Comparison of ENCODE assay signal across 7 cellular contexts in the genomic region with DNA sequence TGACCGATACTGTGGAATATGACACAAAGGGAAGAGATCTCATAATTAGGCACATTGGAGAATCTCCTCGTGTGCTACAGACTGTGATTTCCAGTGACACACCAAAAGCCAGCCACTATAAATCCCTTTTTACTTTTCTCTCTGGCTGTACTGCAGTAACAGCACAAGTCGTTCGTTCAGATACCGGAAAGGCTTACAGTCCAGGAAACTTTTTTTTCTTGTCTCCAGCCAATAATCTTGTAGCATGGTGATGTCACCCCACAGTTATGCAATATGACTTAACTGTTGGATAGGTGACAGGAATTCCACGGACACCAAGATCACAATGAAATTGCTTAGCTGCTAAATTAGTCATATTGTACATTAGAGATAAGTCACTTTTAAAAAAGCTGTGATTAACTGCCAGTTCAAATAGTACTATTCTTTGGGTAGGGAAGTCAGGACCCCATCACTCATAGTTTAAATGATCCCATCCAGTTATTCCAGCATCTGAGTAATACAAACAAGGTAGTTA. TPM values are rescaled to one million over a fixed set of nuclear protein-coding genes. Genes with fewer than 3 reads are reported as not detected.
DNase-seq lines count a peak whose midpoint lies in the region; ATAC-seq, FAIRE-seq and TF ChIP-seq lines count a peak whose summit lies in the region.

No MANE protein-coding gene starts in this region.

- ATAC-seq in GM19023 (IDR thresholded peaks at IDR 0.05; ENCODE audit: unreplicated experiment), result no peak

- H3K27me3 ChIP-seq in testis, result no peaks in the 10 kb centered on the region

- H3K4me3 ChIP-seq in kidney (ENCODE audit: low read length in 2 of 2) (peak overlapping the region; percentile 64 to 87), testis (no peak overlapping the region)

- H3K4me1 ChIP-seq in kidney (ENCODE audit: control insufficient read depth in 1 of 2, insufficient read depth in 1 of 2, low read depth in 1 of 2, low read length in 2 of 2) (peaks cover 0 to 3% of the 10 kb centered on the region in 2 donors), testis (no peaks in the 10 kb centered on the region)

- WGBS in testis, 2 donors, result 24 to 45% methylated on average over 6 of the region's 6 CpGs

- H3K36me3 ChIP-seq in kidney (ENCODE audit: control insufficient read depth in 1 of 2, insufficient read depth in 2 of 2, low read length in 2 of 2), result no peaks in the 10 kb centered on the region
- H3K36me3 ChIP-seq in testis (ENCODE audit: low read depth, missing control alignments), result no peaks in the 10 kb centered on the region

- TF ChIP-seq CTCF in kidney (IDR thresholded peaks at IDR 0.05; ENCODE audit: borderline replicate concordance, extremely low read depth, insufficient read depth) (no peak), testis (IDR thresholded peaks at IDR 0.05) (no peak)

- no peak for TF ChIP-seq POLR2A in testis (IDR thresholded peaks at IDR 0.05)

- in situ Hi-C loops in KBM-7 (cut with MboI; ENCODE audit: low pct_unique_long_range_greater_than_20kb, low sequenced_read_pairs), result no loop called here

- peak overlapping the region; percentile 81 to 90 for H3K27ac ChIP-seq in kidney (ENCODE audit: low read depth in 2 of 2, low read length in 2 of 2)
- H3K27ac ChIP-seq in testis, result peak overlapping the region; percentile 31 to 57

- H3K9ac ChIP-seq in kidney (ENCODE audit: low read length in 2 of 2), result peak overlapping the region; percentile 57 to 93

- H3K9me3 ChIP-seq in kidney (ENCODE audit: control insufficient read depth in 1 of 2, low read length in 2 of 2), result no peaks in the 10 kb centered on the region
- no peaks in the 10 kb centered on the region for H3K9me3 ChIP-seq in testis

- peak; percentile 98 for FAIRE-seq in kidney (lab: Jason Lieb, UNC)

- DNase-seq in KBM-7 (peak; percentile 68), brain pericyte (ENCODE audit: low read depth, low spot score) (peak; percentile 50), kidney (no peak), testis (peak; percentile 59)
- DNase-seq in activated effector memory CD4-positive, alpha-beta T cell treated with anti-CD3 and anti-CD28 coated beads, Interleukin-2, amount 50 U/mL, for 16 hours, result no peak
- no peak for DNase-seq in activated CD4-positive, alpha-beta T cell treated with anti-CD3 and anti-CD28 coated beads, Interleukin-2, amount 50 U/mL, for 48 hours

- intact Hi-C loops in kidney (cut with DNase I) (no loop called here), testis (cut with DNase I; ENCODE audit: low total_unique reads) (no loop called here)

RNA-seq across cellular contexts. Expression of a gene that starts 36.3 kb away (rescaled TPM):
- total RNA-seq in kidney (25.3 TPM), testis (10 to 100 TPM; 37.7 to 43.7 TPM)
- polyA plus RNA-seq in kidney (ENCODE audit: insufficient read depth, low read depth, low replicate concordance) (13.4 TPM), testis (ENCODE audit: insufficient read depth, low read depth, low replicate concordance) (47.0 TPM)

Comparison
In these comparisons a context has a peak if more than half of its experiments do, and no peak if none do; other contexts are left out.
1. DNase-seq: peak in KBM-7 (single experiment), brain pericyte (single experiment) and testis (single experiment); none in kidney (single experiment), activated effector memory CD4-positive, alpha-beta T cell treated with anti-CD3 and anti-CD28 coated beads, Interleukin-2, amount 50 U/mL, for 16 hours (single experiment) and activated CD4-positive, alpha-beta T cell treated with anti-CD3 and anti-CD28 coated beads, Interleukin-2, amount 50 U/mL, for 48 hours (0 of 2).
2. H3K4me3 ChIP-seq: peak in kidney (2 of 2); none in testis (0 of 2).